ENCODE assay signal across 19 cellular contexts in genomic region chr5:24750356-24750755, GRCh38.
"Had no signal": no experiment of that assay in that cellular context is flagged by ENCODE, and none has a peak within 500 bp of the region (broad histone marks: within the 10 kb centered on the region; RNA-seq: fewer than 3 reads in every experiment).

No MANE protein-coding gene starts in this region.

- DNase-seq: activated CD4-positive, alpha-beta T cell treated with anti-CD3 and anti-CD28 coated beads, Interleukin-2, amount 50 U/mL, for 1 hour; activated CD8-positive, alpha-beta T cell treated with anti-CD3 and anti-CD28 coated beads, Interleukin-2, amount 10 ng/mL, durations not matched to agents 7 days and 5 days; adrenal gland; brain microvascular endothelial cell; caudate nucleus; dorsolateral prefrontal cortex; effector memory CD8-positive, alpha-beta T cell; glutamatergic neuron; kidney glomerular epithelial cell; left ventricle myocardium inferior; naive thymus-derived CD4-positive, alpha-beta T cell; small intestine; stimulated activated CD4-positive, alpha-beta T cell treated with anti-CD3 and anti-CD28 coated beads, Interleukin-15, amount 100 ng/mL, for 24 hours; stomach had no signal

- ATAC-seq: activated CD4-positive, CD25-positive, alpha-beta regulatory T cell treated with anti-CD3 and anti-CD28 coated beads, Interleukin-2, amount 50 U/mL, for 24 hours; activated CD8-positive, alpha-beta T cell treated with anti-CD3 and anti-CD28 coated beads, Interleukin-2, amount 10 ng/mL, durations not matched to agents 7 days and 5 days; activated naive CD4-positive, alpha-beta T cell treated with anti-CD3 and anti-CD28 coated beads, Interleukin-2, amount 50 U/mL, for 72 hours; effector memory CD8-positive, alpha-beta T cell; esophagus mucosa; naive thymus-derived CD4-positive, alpha-beta T cell; sciatic nerve; stimulated activated memory B cell treated with anti-CD40 and anti-IgM and Interleukin-4, amounts not matched to agents 10 μg/mL and 1 μg/mL and 100 μg/mL, for 72 hours had no signal
